Comparison of ENCODE assay signal across 25 cellular contexts in the genomic region with DNA sequence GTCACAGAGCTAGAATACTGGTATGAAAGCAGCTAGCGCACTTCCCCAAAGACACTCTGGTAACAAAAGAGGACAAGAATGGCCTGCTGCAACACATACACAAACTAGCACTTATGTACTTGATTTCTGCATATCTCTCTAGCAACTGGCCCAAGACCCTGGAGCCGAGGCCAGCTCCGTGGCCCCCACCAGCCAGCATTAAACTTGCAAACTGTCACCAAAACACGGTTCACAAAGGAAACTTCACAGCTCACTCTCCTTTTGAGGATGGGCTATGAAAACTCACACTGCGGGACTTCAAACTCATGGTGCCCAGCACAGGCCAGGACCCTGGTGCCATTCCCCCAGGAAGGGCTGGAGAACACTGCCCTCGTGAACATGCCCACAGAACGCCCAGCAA.
"Had no signal": no experiment of that assay in that cellular context is flagged by ENCODE, and none has a peak within 500 bp of the region (broad histone marks: within the 10 kb centered on the region; RNA-seq: fewer than 3 reads in every experiment).

No MANE protein-coding gene starts in this region.

- H3K4me2 ChIP-seq: hepatocyte had no signal

- H3K36me3 ChIP-seq: gastroesophageal sphincter, heart left ventricle, left lung, prostate gland, sigmoid colon, stomach, thyroid gland had no signal

- H3K36me3 Mint-ChIP-seq: naive thymus-derived CD4-positive, alpha-beta T cell; type B pancreatic cell had no signal

- H3K9me3 ChIP-seq: gastroesophageal sphincter, heart left ventricle, left lung, prostate gland, sigmoid colon, stomach, thyroid gland had no signal

- H2AFZ ChIP-seq: hepatocyte had no signal

- H3K27me3 Mint-ChIP-seq: naive thymus-derived CD4-positive, alpha-beta T cell had no signal

- H3K27ac ChIP-seq: epithelial cell of prostate, heart left ventricle, hepatocyte, left lung, prostate gland, stomach, thyroid gland had no signal

- ATAC-seq: esophagus mucosa; gastroesophageal sphincter; heart left ventricle; naive thymus-derived CD4-positive, alpha-beta T cell; right cardiac atrium; stimulated activated effector memory CD8-positive, alpha-beta T cell treated with anti-CD3 and anti-CD28 coated beads, Interleukin-12 subunit alpha, Interleukin-12 subunit beta, amount 100 ng/mL, for 72 hours had no signal

- H3K4me3 ChIP-seq: dorsolateral prefrontal cortex, gastroesophageal sphincter, heart left ventricle, hepatocyte, left lung, prostate gland, sigmoid colon, stomach, thyroid gland had no signal

- H3K27ac Mint-ChIP-seq: naive thymus-derived CD4-positive, alpha-beta T cell; nephron progenitor cell; stimulated activated effector memory CD8-positive, alpha-beta T cell treated with anti-CD3 and anti-CD28 coated beads, Interleukin-12 subunit alpha, Interleukin-12 subunit beta, amount 100 ng/mL, for 72 hours; type B pancreatic cell had no signal

- FAIRE-seq: colon had no signal

- DNase-seq: dorsolateral prefrontal cortex; effector CD4-positive, alpha-beta T cell; foreskin fibroblast; heart left ventricle; left cardiac atrium; left lung; mesenchymal stem cell; midbrain; naive thymus-derived CD4-positive, alpha-beta T cell; nephron progenitor cell; right cardiac atrium; sigmoid colon; stimulated activated CD4-positive, alpha-beta T cell treated with anti-CD3 and anti-CD28 coated beads, Interleukin-2, amount 100 ng/mL, for 24 hours; stimulated activated CD4-positive, alpha-beta T cell treated with anti-CD3 and anti-CD28 coated beads, Interleukin-4, amount 100 ng/mL, for 24 hours; stimulated activated naive CD4-positive, alpha-beta T cell treated with Interleukin-2 at 50 U/mL for 16 hours; stomach; thyroid gland had no signal

- H3K4me1 Mint-ChIP-seq: stimulated activated effector memory CD8-positive, alpha-beta T cell treated with anti-CD3 and anti-CD28 coated beads, Interleukin-12 subunit alpha, Interleukin-12 subunit beta, amount 100 ng/mL, for 72 hours had no signal

- H3K4me3 Mint-ChIP-seq: naive thymus-derived CD4-positive, alpha-beta T cell; nephron progenitor cell; stimulated activated effector memory CD8-positive, alpha-beta T cell treated with anti-CD3 and anti-CD28 coated beads, Interleukin-12 subunit alpha, Interleukin-12 subunit beta, amount 100 ng/mL, for 72 hours; type B pancreatic cell had no signal

- H3K9me3 Mint-ChIP-seq: naive thymus-derived CD4-positive, alpha-beta T cell; nephron progenitor cell; stimulated activated effector memory CD8-positive, alpha-beta T cell treated with anti-CD3 and anti-CD28 coated beads, Interleukin-12 subunit alpha, Interleukin-12 subunit beta, amount 100 ng/mL, for 72 hours; type B pancreatic cell had no signal

- H3K4me1 ChIP-seq: heart left ventricle, left lung, prostate gland, thyroid gland had no signal

- H3K27me3 ChIP-seq: dorsolateral prefrontal cortex, gastroesophageal sphincter, hepatocyte, left lung, sigmoid colon, stomach, thyroid gland had no signal
